In genomic region chr22:18078329-18079041, GRCh38 we compare ENCODE assay signal across 8 cellular contexts. TPM values are rescaled to one million over a fixed set of nuclear protein-coding genes. Genes with fewer than 3 reads are reported as not detected.
DNase-seq lines count a peak whose midpoint lies in the region; ATAC-seq, FAIRE-seq and TF ChIP-seq lines count a peak whose summit lies in the region.

No MANE protein-coding gene starts in this region.

- intact Hi-C loops in body of pancreas (cut with DNase I): no loop called here
- intact Hi-C loops in kidney (cut with DNase I): loop anchor here (10.0 kb wide), 2 partner anchors 174 to 254 kb away; no protein-coding TSS in a partner anchor

- H3K9ac ChIP-seq in kidney (ENCODE audit: low read length in 2 of 2): peak overlapping the region; percentile 52 to 76

- DNase-seq in NCI-H1092 treated with DMSO at 0.1 percent for 48 hours (lab: John Stamatoyannopoulos, UW) (peak; percentile 7), NCI-H1092 (lab: John Stamatoyannopoulos, UW) (no peak), body of pancreas (peak; percentile 53 to 64 (median 62)), kidney (peak; percentile 82), ecto neural progenitor cell (ENCODE audit: low spot score) (no peak)
- DNase-seq in stimulated activated CD4-positive, alpha-beta T cell treated with anti-CD3 and anti-CD28 coated beads, Interleukin-4, amount 100 ng/mL, for 48 hours (ENCODE audit: low read depth in 2 of 2): peak; percentile 28 to 42

- H3K4me1 ChIP-seq in body of pancreas (peaks cover 27% of the 10 kb centered on the region), kidney (ENCODE audit: control insufficient read depth in 1 of 2, insufficient read depth in 1 of 2, low read depth in 1 of 2, low read length in 2 of 2) (peaks cover 10 to 13% of the 10 kb centered on the region in 2 donors)

- WGBS in body of pancreas, 2 donors: 3 to 7% methylated on average over 4 to 45 of the region's 45 CpGs

- peak; percentile 20 for ATAC-seq in HG03066 (IDR thresholded peaks at IDR 0.05; ENCODE audit: low read depth, unreplicated experiment)
- peak; percentile 38 for ATAC-seq in SK-N-SH treated with all-trans-retinoic acid at 6 μM for 48 hours
- peak; percentile 46 for ATAC-seq in body of pancreas

- H3K9me3 ChIP-seq in body of pancreas (no peaks in the 10 kb centered on the region), kidney (ENCODE audit: control insufficient read depth in 1 of 2, low read length in 2 of 2) (no peaks in the 10 kb centered on the region)

- no peak for FAIRE-seq in kidney (lab: Jason Lieb, UNC)

- H3K27me3 ChIP-seq in body of pancreas: no peaks in the 10 kb centered on the region

- no peak for TF ChIP-seq POLR2A in body of pancreas (IDR thresholded peaks at IDR 0.05)

- H3K36me3 ChIP-seq in body of pancreas (replicated peaks in 1 of 2; ENCODE audit: insufficient read depth in 1 of 2, low read depth in 2 of 2): peaks cover 4 to 10% of the 10 kb centered on the region in 2 donors
- peaks cover 20 to 28% of the 10 kb centered on the region in 2 donors for H3K36me3 ChIP-seq in kidney (ENCODE audit: control insufficient read depth in 1 of 2, insufficient read depth in 2 of 2, low read length in 2 of 2)

- peak overlapping the region in 3 of 4 donors; percentile 61 to 88 (median 81) for H3K27ac ChIP-seq in body of pancreas
- H3K27ac ChIP-seq in kidney (ENCODE audit: low read depth in 2 of 2, low read length in 2 of 2): peak overlapping the region; percentile 58 to 79

- H3K4me3 ChIP-seq in body of pancreas (peak overlapping the region; percentile 98 to 99), kidney (ENCODE audit: low read length in 2 of 2) (peak overlapping the region; percentile 88 to 95)

- TF ChIP-seq CTCF in body of pancreas (IDR thresholded peaks at IDR 0.05): no peak
- no peak for TF ChIP-seq CTCF in kidney (IDR thresholded peaks at IDR 0.05; ENCODE audit: borderline replicate concordance, extremely low read depth, insufficient read depth)

TF ChIP-seq in SK-N-SH treated with all-trans-retinoic acid at 6 μM for 48 hours, 23 proteins besides CTCF, POLR2A, EP300 and RAD21:
- TF ChIP-seq TCF4 (CRISPR knock-in tag; IDR thresholded peaks at IDR 0.05; ENCODE audit: borderline replicate concordance) (no peak), OSR1 (CRISPR knock-in tag; IDR thresholded peaks at IDR 0.05) (no peak), CSRNP3 (CRISPR knock-in tag; IDR thresholded peaks at IDR 0.05) (no peak), ZFP30 (CRISPR knock-in tag; IDR thresholded peaks at IDR 0.05) (no peak), ZNF565 (CRISPR knock-in tag; conservative IDR thresholded peaks at IDR 0.05; ENCODE audit: low read depth) (no peak), RARB (CRISPR knock-in tag; IDR thresholded peaks at IDR 0.05) (no peak), TOX (CRISPR knock-in tag; IDR thresholded peaks at IDR 0.05; ENCODE audit: borderline replicate concordance) (no peak), TSHZ2 (CRISPR knock-in tag; IDR thresholded peaks at IDR 0.05) (no peak), ZFP3 (CRISPR knock-in tag; IDR thresholded peaks at IDR 0.05) (no peak), PPARA (CRISPR knock-in tag; IDR thresholded peaks at IDR 0.05; ENCODE audit: borderline replicate concordance) (no peak), ESRRG (CRISPR knock-in tag; IDR thresholded peaks at IDR 0.05) (no peak)
- TF ChIP-seq, protein P1, sequence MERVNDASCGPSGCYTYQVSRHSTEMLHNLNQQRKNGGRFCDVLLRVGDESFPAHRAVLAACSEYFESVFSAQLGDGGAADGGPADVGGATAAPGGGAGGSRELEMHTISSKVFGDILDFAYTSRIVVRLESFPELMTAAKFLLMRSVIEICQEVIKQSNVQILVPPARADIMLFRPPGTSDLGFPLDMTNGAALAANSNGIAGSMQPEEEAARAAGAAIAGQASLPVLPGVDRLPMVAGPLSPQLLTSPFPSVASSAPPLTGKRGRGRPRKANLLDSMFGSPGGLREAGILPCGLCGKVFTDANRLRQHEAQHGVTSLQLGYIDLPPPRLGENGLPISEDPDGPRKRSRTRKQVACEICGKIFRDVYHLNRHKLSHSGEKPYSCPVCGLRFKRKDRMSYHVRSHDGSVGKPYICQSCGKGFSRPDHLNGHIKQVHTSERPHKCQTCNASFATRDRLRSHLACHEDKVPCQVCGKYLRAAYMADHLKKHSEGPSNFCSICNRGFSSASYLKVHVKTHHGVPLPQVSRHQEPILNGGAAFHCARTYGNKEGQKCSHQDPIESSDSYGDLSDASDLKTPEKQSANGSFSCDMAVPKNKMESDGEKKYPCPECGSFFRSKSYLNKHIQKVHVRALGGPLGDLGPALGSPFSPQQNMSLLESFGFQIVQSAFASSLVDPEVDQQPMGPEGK (CRISPR knock-in tag; IDR thresholded peaks at IDR 0.05; ENCODE audit: borderline replicate concordance): no peak

RNA-seq across cellular contexts. Expression of gene PEX26, which starts 0.7 kb away (rescaled TPM):
- total RNA-seq in body of pancreas (10 to 100 TPM; 11.9 to 57.0 TPM), kidney (45.2 TPM)
- 18.1 TPM for polyA plus RNA-seq in kidney (ENCODE audit: insufficient read depth, low read depth, low replicate concordance)

RNA-seq across cellular contexts. Expression of gene TUBA8, which starts 32.1 kb away (rescaled TPM):
- total RNA-seq in body of pancreas (1 to 10 TPM; 5.2 to 8.6 TPM), kidney (1.1 TPM)
- 5.9 TPM for polyA plus RNA-seq in kidney (ENCODE audit: insufficient read depth, low read depth, low replicate concordance)

RNA-seq across cellular contexts. Expression of gene MICAL3, which starts 54.1 kb away (rescaled TPM):
- total RNA-seq in body of pancreas (10 to 100 TPM; 33.6 to 34.0 TPM), kidney (99.4 TPM)
- polyA plus RNA-seq in kidney (ENCODE audit: insufficient read depth, low read depth, low replicate concordance): 5.0 TPM

Comparison
In these comparisons a context has a peak if more than half of its experiments do, and no peak if none do; other contexts are left out.
1. DNase-seq: peak in NCI-H1092 treated with DMSO at 0.1 percent for 48 hours (single experiment), body of pancreas (4 of 4), kidney (single experiment) and stimulated activated CD4-positive, alpha-beta T cell treated with anti-CD3 and anti-CD28 coated beads, Interleukin-4, amount 100 ng/mL, for 48 hours (2 of 2); none in NCI-H1092 (single experiment) and ecto neural progenitor cell (single experiment).
2. Peak in every context shown above with its lines, with median percentiles within 50 percentile points of each other: ATAC-seq.